Comparison of ENCODE assay signal across 18 cellular contexts in genomic region chr6:83220121-83220520, GRCh38. TPM values are rescaled to one million over a fixed set of nuclear protein-coding genes. Genes with fewer than 3 reads are reported as not detected.
DNase-seq lines count a peak whose midpoint lies in the region; ATAC-seq, FAIRE-seq and TF ChIP-seq lines count a peak whose summit lies in the region.
"Had no signal": no experiment of that assay in that cellular context is flagged by ENCODE, and none has a peak within 500 bp of the region (broad histone marks: within the 10 kb centered on the region; RNA-seq: fewer than 3 reads in every experiment).

No MANE protein-coding gene starts in this region.

- H2AFZ ChIP-seq in astrocyte (ENCODE audit: low read depth, low read length) (no peak overlapping the region), keratinocyte (ENCODE audit: control insufficient read depth, low read length) (no peak overlapping the region), trophoblast cell (ENCODE audit: insufficient read depth, low read length, poor library complexity) (no peak overlapping the region)
- H2AFZ ChIP-seq: GM23338 had no signal

- dilution Hi-C loops in keratinocyte (cut with MboI; ENCODE audit: extremely low pct_ligation_motif_present, low sequenced_read_pairs) = no loop called here

- H3K27ac Mint-ChIP-seq in astrocyte (ENCODE audit: unreplicated experiment) = no peak overlapping the region
- no peak overlapping the region for H3K27ac Mint-ChIP-seq in activated CD8-positive, alpha-beta T cell treated with anti-CD3 and anti-CD28 coated beads, Interleukin-2, amount 10 ng/mL, durations not matched to agents 7 days and 5 days
- H3K27ac Mint-ChIP-seq: GM23338 had no signal

- H3K4me1 Mint-ChIP-seq in astrocyte (ENCODE audit: low read depth, unreplicated experiment) = peaks cover 18% of the 10 kb centered on the region
- H3K4me1 Mint-ChIP-seq in activated CD8-positive, alpha-beta T cell treated with anti-CD3 and anti-CD28 coated beads, Interleukin-2, amount 10 ng/mL, durations not matched to agents 7 days and 5 days (ENCODE audit: low read depth) = no peaks in the 10 kb centered on the region
- H3K4me1 Mint-ChIP-seq: CD4-positive, alpha-beta memory T cell; GM23338; H9 had no signal

- H3K9me1 ChIP-seq in keratinocyte (ENCODE audit: control insufficient read depth, extremely low read depth, insufficient read depth, low read length) = no peaks in the 10 kb centered on the region

- CTCF ChIA-PET in activated CD8-positive, alpha-beta T cell treated with anti-CD3 and anti-CD28 coated beads, Interleukin-2, amount 10 ng/mL, durations not matched to agents 7 days and 5 days (lab: Charles Lee) = interaction anchor here (0.7 to 11.5 kb wide), 3 partner anchors 152 to 295 kb away, joined by 6 to 272 read pairs (median 60); partner anchors contain the start of genes DOP1A, PRSS35 and UBE3D

- no peaks in the 10 kb centered on the region for H3K27me3 Mint-ChIP-seq in astrocyte (ENCODE audit: low read depth, unreplicated experiment)
- peaks cover 3% of the 10 kb centered on the region for H3K27me3 Mint-ChIP-seq in activated CD8-positive, alpha-beta T cell treated with anti-CD3 and anti-CD28 coated beads, Interleukin-2, amount 10 ng/mL, durations not matched to agents 7 days and 5 days (ENCODE audit: low read depth)

- DNase-seq in astrocyte (ENCODE audit: low read depth) (no peak), keratinocyte (ENCODE audit: low read depth, low spot score) (no peak), trophoblast cell (no peak)
- DNase-seq in activated CD8-positive, alpha-beta T cell treated with anti-CD3 and anti-CD28 coated beads, Interleukin-2, amount 10 ng/mL, durations not matched to agents 7 days and 5 days = no peak
- DNase-seq: C1 segment of cervical spinal cord; Calu3; CD4-positive, alpha-beta memory T cell; COR-L47; DMS53; DMS79 treated with DMSO at 0.1 percent for 48 hours; GF-D8; H9 had no signal

- no peaks in the 10 kb centered on the region for H3K9me3 Mint-ChIP-seq in astrocyte (ENCODE audit: unreplicated experiment)
- no peaks in the 10 kb centered on the region for H3K9me3 Mint-ChIP-seq in activated CD8-positive, alpha-beta T cell treated with anti-CD3 and anti-CD28 coated beads, Interleukin-2, amount 10 ng/mL, durations not matched to agents 7 days and 5 days (ENCODE audit: insufficient read depth)
- H3K9me3 Mint-ChIP-seq: CD4-positive, alpha-beta memory T cell; GM23338; H9 had no signal

- no peak overlapping the region for H2BK5ac ChIP-seq in trophoblast cell (ENCODE audit: low read depth, low read length, poor library complexity)

- H3K9ac ChIP-seq in astrocyte (ENCODE audit: low read length) (no peak overlapping the region), keratinocyte (ENCODE audit: control insufficient read depth, extremely low read depth, insufficient read depth, low read length) (no peak overlapping the region), trophoblast cell (ENCODE audit: low read length) (no peak overlapping the region)

- no peak overlapping the region for H3K14ac ChIP-seq in trophoblast cell (ENCODE audit: low read length)

- TF ChIP-seq CTCF in astrocyte (IDR thresholded peaks at IDR 0.05; ENCODE audit: insufficient read depth, low read depth, low read length) (no peak), keratinocyte (optimal IDR thresholded peaks at IDR 0.05 in 1 of 3, IDR thresholded peaks at IDR 0.05 in 1 of 3, conservative IDR thresholded peaks at IDR 0.05 in 1 of 3; ENCODE audit: extremely low read depth in 1 of 3, insufficient read depth in 2 of 3, low read length in 3 of 3) (no peak)

- H3K4me2 ChIP-seq in astrocyte (ENCODE audit: low read length) (no peak overlapping the region), keratinocyte (ENCODE audit: control insufficient read depth, extremely low read depth, insufficient read depth, low read depth, low read length) (no peak overlapping the region), trophoblast cell (ENCODE audit: low read length) (no peak overlapping the region)
- H3K4me2 ChIP-seq: GM23338 had no signal

- no peak overlapping the region for H3K23ac ChIP-seq in trophoblast cell (ENCODE audit: low read length)

- H3K27ac ChIP-seq in astrocyte (ENCODE audit: low read depth, low read length) = no peak overlapping the region
- H3K27ac ChIP-seq in keratinocyte (ENCODE audit: control insufficient read depth, insufficient read depth, low read length) = no peak overlapping the region
- no peak overlapping the region for H3K27ac ChIP-seq in trophoblast cell (ENCODE audit: low read depth, low read length)

- no peak overlapping the region for H4K8ac ChIP-seq in trophoblast cell (ENCODE audit: low read depth, low read length)

- H2BK120ac ChIP-seq in trophoblast cell (ENCODE audit: insufficient read depth, low read length, poor library complexity) = no peak overlapping the region

- H2BK12ac ChIP-seq in trophoblast cell (ENCODE audit: low read length) = peak overlapping the region; percentile 9

- H4K91ac ChIP-seq in trophoblast cell (ENCODE audit: low read depth, low read length) = no peak overlapping the region

- H4K20me1 ChIP-seq in astrocyte (ENCODE audit: insufficient read depth, low read length) = no peaks in the 10 kb centered on the region
- H4K20me1 ChIP-seq in keratinocyte (ENCODE audit: control insufficient read depth, extremely low read depth, insufficient read depth, low read length) = no peaks in the 10 kb centered on the region

- H3K4me1 ChIP-seq in astrocyte (ENCODE audit: insufficient read depth, low read length) (peaks cover 4% of the 10 kb centered on the region), keratinocyte (ENCODE audit: control insufficient read depth, extremely low read depth, insufficient read depth, low read length) (no peaks in the 10 kb centered on the region), trophoblast cell (ENCODE audit: control insufficient read depth in 1 of 2, insufficient read depth in 2 of 2, low read length in 2 of 2) (no peaks in the 10 kb centered on the region)

- H3K36me3 ChIP-seq in astrocyte (ENCODE audit: insufficient read depth, low read length) = no peaks in the 10 kb centered on the region
- H3K36me3 ChIP-seq in keratinocyte (ENCODE audit: control insufficient read depth in 2 of 2, extremely low read depth in 1 of 2, insufficient read depth in 2 of 2, low read length in 2 of 2) = peaks cover 4 to 8% of the 10 kb centered on the region in 2 experiments
- no peaks in the 10 kb centered on the region for H3K36me3 ChIP-seq in trophoblast cell (ENCODE audit: control insufficient read depth in 1 of 2, insufficient read depth in 2 of 2, low read length in 2 of 2)

- no peak overlapping the region for H3K4me3 Mint-ChIP-seq in astrocyte (ENCODE audit: unreplicated experiment)
- H3K4me3 Mint-ChIP-seq in activated CD8-positive, alpha-beta T cell treated with anti-CD3 and anti-CD28 coated beads, Interleukin-2, amount 10 ng/mL, durations not matched to agents 7 days and 5 days = no peak overlapping the region
- H3K4me3 Mint-ChIP-seq: CD4-positive, alpha-beta memory T cell; GM23338; H9 had no signal

- H3K79me2 ChIP-seq in astrocyte (ENCODE audit: insufficient read depth, low read length) (no peaks in the 10 kb centered on the region), keratinocyte (ENCODE audit: control insufficient read depth, insufficient read depth, low read length) (no peaks in the 10 kb centered on the region), trophoblast cell (ENCODE audit: control insufficient read depth, insufficient read depth, low read length, poor library complexity) (no peaks in the 10 kb centered on the region)

- H3K27me3 ChIP-seq in astrocyte (ENCODE audit: insufficient read depth, low read length) (no peaks in the 10 kb centered on the region), keratinocyte (ENCODE audit: control insufficient read depth, extremely low read depth, insufficient read depth, low read length) (no peaks in the 10 kb centered on the region), trophoblast cell (ENCODE audit: insufficient read depth, low read length) (no peaks in the 10 kb centered on the region)

- H3K9me3 ChIP-seq in astrocyte (ENCODE audit: insufficient read depth, low read depth, low read length) = no peaks in the 10 kb centered on the region
- no peaks in the 10 kb centered on the region for H3K9me3 ChIP-seq in keratinocyte (ENCODE audit: control insufficient read depth, low read depth, low read length)
- no peaks in the 10 kb centered on the region for H3K9me3 ChIP-seq in trophoblast cell (ENCODE audit: insufficient read depth, low read depth, low read length)

- no peak overlapping the region for H3K4me3 ChIP-seq in astrocyte (ENCODE audit: insufficient read depth, low read depth, low read length)
- no peak overlapping the region for H3K4me3 ChIP-seq in keratinocyte (ENCODE audit: control insufficient read depth in 2 of 3, extremely low read depth in 1 of 3, insufficient read depth in 2 of 3, low read depth in 1 of 3, low read length in 3 of 3)
- no peak overlapping the region for H3K4me3 ChIP-seq in trophoblast cell (ENCODE audit: low read depth, low read length)
- H3K4me3 ChIP-seq: GM23338 had no signal

- no peak for ATAC-seq in activated CD8-positive, alpha-beta T cell treated with anti-CD3 and anti-CD28 coated beads, Interleukin-2, amount 10 ng/mL, durations not matched to agents 7 days and 5 days
- ATAC-seq in HG03571 (IDR thresholded peaks at IDR 0.05; ENCODE audit: unreplicated experiment) (no peak), HG03520 (IDR thresholded peaks at IDR 0.05; ENCODE audit: unreplicated experiment) (no peak)
- ATAC-seq: GM23338, HCT116 had no signal

- peaks cover 4% of the 10 kb centered on the region for H3K36me3 Mint-ChIP-seq in astrocyte (ENCODE audit: low read depth, unreplicated experiment)
- H3K36me3 Mint-ChIP-seq in activated CD8-positive, alpha-beta T cell treated with anti-CD3 and anti-CD28 coated beads, Interleukin-2, amount 10 ng/mL, durations not matched to agents 7 days and 5 days (ENCODE audit: low read depth) = no peaks in the 10 kb centered on the region
- H3K36me3 Mint-ChIP-seq: CD4-positive, alpha-beta memory T cell had no signal

- H3K4ac ChIP-seq in trophoblast cell (ENCODE audit: low read depth, low read length) = no peak overlapping the region

- no peak overlapping the region for H2AK5ac ChIP-seq in trophoblast cell (ENCODE audit: low read length)

- POLR2A ChIA-PET in activated CD8-positive, alpha-beta T cell treated with anti-CD3 and anti-CD28 coated beads, Interleukin-2, amount 10 ng/mL, durations not matched to agents 7 days and 5 days (lab: Charles Lee) = no interaction called here

- H4K12ac ChIP-seq in trophoblast cell (ENCODE audit: low read depth, low read length) = no peak overlapping the region

- H3K79me1 ChIP-seq in trophoblast cell (ENCODE audit: low read length) = no peaks in the 10 kb centered on the region

- H3K18ac ChIP-seq in trophoblast cell (ENCODE audit: low read length) = no peak overlapping the region

- FAIRE-seq in astrocyte (lab: Jason Lieb, UNC) = peak; percentile 9
- FAIRE-seq in keratinocyte (lab: Jason Lieb, UNC) = peak; percentile 34
- FAIRE-seq: GM12891, GM18507 had no signal

RNA-seq across cellular contexts. Expression of gene RWDD2A, which starts 27.0 kb away (rescaled TPM):
- 4.7 and 4.9 TPM in 2 replicates for total RNA-seq in astrocyte
- 1.2 to 1.5 TPM (median 1.3 TPM) in 3 replicates for polyA plus RNA-seq in keratinocyte
- 0.45 TPM for polyA plus RNA-seq in keratinocyte (2011; ENCODE audit: low read depth)
- 0.64 and 1.2 TPM in 2 replicates for polyA plus RNA-seq in keratinocyte (2011; cell fraction: cytosol; rRNA removed)
- 1.2 and 2.1 TPM in 2 replicates for polyA plus RNA-seq in keratinocyte (2011; cell fraction: nucleus; rRNA removed)
- polyA plus RNA-seq in keratinocyte (2012; ENCODE audit: low replicate concordance) = 0.79 and 1.2 TPM in 2 replicates
- 0.30 to 0.76 TPM (median 0.70 TPM) in 3 replicates for polyA minus RNA-seq in keratinocyte
- not detected for polyA minus RNA-seq in keratinocyte (2011; cell fraction: cytosol; rRNA and poly(A)+ RNA removed)
- 0.53 and 0.93 TPM in 2 replicates for polyA minus RNA-seq in keratinocyte (2011; cell fraction: nucleus; rRNA and poly(A)+ RNA removed)
- polyA plus RNA-seq in trophoblast cell (2013) = 4.5 and 4.7 TPM in 2 replicates
- total RNA-seq in activated CD8-positive, alpha-beta T cell treated with anti-CD3 and anti-CD28 coated beads, Interleukin-2, amount 10 ng/mL, durations not matched to agents 7 days and 5 days = under 1 TPM; 0.57 to 0.87 TPM

RNA-seq across cellular contexts. Expression of gene PGM3, which starts 27.1 kb away (rescaled TPM):
- total RNA-seq in astrocyte = 147 and 151 TPM in 2 replicates
- 24.0 to 32.1 TPM (median 28.9 TPM) in 3 replicates for polyA plus RNA-seq in keratinocyte
- polyA plus RNA-seq in keratinocyte (2011; ENCODE audit: low read depth) = 17.9 TPM
- polyA plus RNA-seq in keratinocyte (2011; cell fraction: cytosol; rRNA removed) = 14.5 and 29.5 TPM in 2 replicates
- 21.7 and 25.1 TPM in 2 replicates for polyA plus RNA-seq in keratinocyte (2011; cell fraction: nucleus; rRNA removed)
- 18.5 and 31.0 TPM in 2 replicates for polyA plus RNA-seq in keratinocyte (2012; ENCODE audit: low replicate concordance)
- polyA minus RNA-seq in keratinocyte = 28.1 to 83.9 TPM (median 44.5 TPM) in 3 replicates
- 19.4 TPM for polyA minus RNA-seq in keratinocyte (2011; cell fraction: cytosol; rRNA and poly(A)+ RNA removed)
- 20.3 and 42.5 TPM in 2 replicates for polyA minus RNA-seq in keratinocyte (2011; cell fraction: nucleus; rRNA and poly(A)+ RNA removed)
- polyA plus RNA-seq in trophoblast cell (2013) = 77.9 and 79.8 TPM in 2 replicates
- total RNA-seq in activated CD8-positive, alpha-beta T cell treated with anti-CD3 and anti-CD28 coated beads, Interleukin-2, amount 10 ng/mL, durations not matched to agents 7 days and 5 days = 1 to 10 TPM; 9.3 to 10.0 TPM

Comparison
In these comparisons a context has a peak if more than half of its experiments do, and no peak if none do; other contexts are left out.
1. RNA of gene PGM3, which starts 27.1 kb away (total RNA-seq): 147 to 151 TPM in astrocyte; 9.3 to 10.0 TPM in activated CD8-positive, alpha-beta T cell treated with anti-CD3 and anti-CD28 coated beads, Interleukin-2, amount 10 ng/mL, durations not matched to agents 7 days and 5 days; every median in the first group is over 10 times any median in the second.